Comparison of ENCODE assay signal across 1 cellular context in genomic region chrX:261858-262390, GRCh38.
TF ChIP-seq lines count a peak whose summit lies in the region.

No MANE protein-coding gene starts in this region.

TF ChIP-seq in IMR-90, 13 proteins besides CTCF, POLR2A, EP300 and RAD21 (continued from another document):
- TF ChIP-seq, protein P1, sequence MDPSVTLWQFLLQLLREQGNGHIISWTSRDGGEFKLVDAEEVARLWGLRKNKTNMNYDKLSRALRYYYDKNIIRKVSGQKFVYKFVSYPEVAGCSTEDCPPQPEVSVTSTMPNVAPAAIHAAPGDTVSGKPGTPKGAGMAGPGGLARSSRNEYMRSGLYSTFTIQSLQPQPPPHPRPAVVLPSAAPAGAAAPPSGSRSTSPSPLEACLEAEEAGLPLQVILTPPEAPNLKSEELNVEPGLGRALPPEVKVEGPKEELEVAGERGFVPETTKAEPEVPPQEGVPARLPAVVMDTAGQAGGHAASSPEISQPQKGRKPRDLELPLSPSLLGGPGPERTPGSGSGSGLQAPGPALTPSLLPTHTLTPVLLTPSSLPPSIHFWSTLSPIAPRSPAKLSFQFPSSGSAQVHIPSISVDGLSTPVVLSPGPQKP (IDR thresholded peaks at IDR 0.05; ENCODE audit: borderline replicate concordance, low read depth, low read length) = no peak
- TF ChIP-seq CHD1 (IDR thresholded peaks at IDR 0.05; ENCODE audit: low read depth, low read length) (no peak), USF2 (IDR thresholded peaks at IDR 0.05; ENCODE audit: low read depth, low read length) (no peak), BHLHE40 (IDR thresholded peaks at IDR 0.05; ENCODE audit: low read depth, low read length) (no peak), MXI1 (IDR thresholded peaks at IDR 0.05; ENCODE audit: borderline replicate concordance, low read depth, low read length) (no peak), FOS (IDR thresholded peaks at IDR 0.05; ENCODE audit: low read depth, low read length) (no peak), SMC3 (IDR thresholded peaks at IDR 0.05; ENCODE audit: low read depth, low read length) (no peak), MAFK (IDR thresholded peaks at IDR 0.05; ENCODE audit: low read depth, low read length) (no peak), CEBPB (IDR thresholded peaks at IDR 0.05; ENCODE audit: low read depth, low read length) (no peak), RCOR1 (IDR thresholded peaks at IDR 0.05; ENCODE audit: insufficient replicate concordance, low read length) (no peak), NFE2L2 (IDR thresholded peaks at IDR 0.05; ENCODE audit: low read depth, low read length) (no peak), RFX5 (IDR thresholded peaks at IDR 0.05; ENCODE audit: low read depth, low read length) (no peak)
